1 cellular context compared by ENCODE assay signal in genomic region chr10:69408318-69409175, GRCh38.
TF ChIP-seq lines count a peak whose summit lies in the region.

No MANE protein-coding gene starts in this region.

TF ChIP-seq in H1, 55 proteins besides CTCF, POLR2A, EP300 and RAD21 (continued from another document):
- TF ChIP-seq ZNF274 (IDR thresholded peaks at IDR 0.05; ENCODE audit: borderline replicate concordance, extremely low read depth, low read length) (no peak), CBX5 (IDR thresholded peaks at IDR 0.05; ENCODE audit: low read depth, low read length) (no peak), CTBP2 (IDR thresholded peaks at IDR 0.05; ENCODE audit: borderline replicate concordance, insufficient read depth, insufficient read length, low read length) (no peak), POU5F1 (IDR thresholded peaks at IDR 0.05; ENCODE audit: low read depth, low read length) (no peak), CREB1 (IDR thresholded peaks at IDR 0.05) (peak; percentile 90), SP1 (IDR thresholded peaks at IDR 0.05; ENCODE audit: low read depth, low read length) (peak; percentile 68), SIRT6 (IDR thresholded peaks at IDR 0.05; ENCODE audit: low read length) (no peak), E2F6 (IDR thresholded peaks at IDR 0.05) (peak; percentile 98)
